8 cellular contexts compared by ENCODE assay signal in the genomic region with DNA sequence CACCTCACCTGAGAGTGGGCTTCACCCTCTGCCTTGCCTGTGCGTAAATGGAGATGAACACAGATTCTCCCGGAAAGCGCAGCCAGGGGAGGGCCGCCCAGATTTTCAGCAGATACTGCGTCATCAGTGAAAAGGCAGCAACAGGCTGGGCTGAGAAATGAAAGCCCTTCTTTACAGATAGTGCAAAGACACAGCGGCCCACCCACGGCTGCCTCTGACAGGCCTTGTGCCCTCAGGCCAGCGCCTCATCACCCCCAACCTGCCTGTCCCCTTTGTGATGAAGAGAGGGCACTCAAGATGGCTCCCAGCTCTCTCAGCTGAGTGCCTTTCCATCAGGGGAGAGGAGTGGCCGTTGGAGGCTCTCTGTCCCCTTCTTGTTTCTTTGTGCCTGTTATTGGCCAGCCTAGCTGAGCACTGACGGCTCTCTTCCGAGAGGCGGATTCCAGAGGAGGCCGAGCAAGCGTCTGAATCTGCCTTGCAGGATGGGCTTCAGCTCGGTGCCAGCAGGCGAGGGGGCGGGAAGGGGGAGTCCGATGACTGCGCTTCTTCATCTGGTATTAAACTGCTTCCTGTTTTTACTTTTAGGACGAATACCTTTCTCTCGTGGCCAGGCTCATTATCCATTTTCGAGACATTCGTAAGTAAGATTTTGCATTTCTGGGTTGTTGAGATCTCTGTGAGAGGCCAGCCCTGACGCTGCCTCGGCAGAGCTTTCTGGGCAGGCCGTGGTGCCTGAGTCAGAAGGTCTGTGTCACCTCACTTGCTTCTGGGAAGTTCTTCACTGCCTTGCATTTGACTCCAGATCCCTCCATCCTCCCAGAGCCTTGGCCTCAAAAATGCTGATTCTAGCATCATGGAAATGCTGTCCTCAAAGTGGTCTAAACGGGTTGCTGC. TPM values are rescaled to one million over a fixed set of nuclear protein-coding genes. Genes with fewer than 3 reads are reported as not detected.
DNase-seq lines count a peak whose midpoint lies in the region; ATAC-seq and TF ChIP-seq lines count a peak whose summit lies in the region.

No MANE protein-coding gene starts in this region.

- intact Hi-C loops in adrenal gland (cut with DNase I): no loop called here

- H3K4me1 ChIP-seq in adrenal gland (replicated peaks in 1 of 2) (peaks cover 65 to 67% of the 10 kb centered on the region in 2 donors), right atrium auricular region (peaks cover 0 to 79% of the 10 kb centered on the region in 2 donors), skeletal muscle satellite cell (ENCODE audit: control insufficient read depth, insufficient read depth, low read length) (peaks cover 88% of the 10 kb centered on the region), foreskin keratinocyte (no peaks in the 10 kb centered on the region)

- peak overlapping the region; percentile 84 to 98 (median 89) for H3K27ac ChIP-seq in adrenal gland
- peak overlapping the region; percentile 85 to 86 for H3K27ac ChIP-seq in right atrium auricular region
- H3K27ac ChIP-seq in foreskin keratinocyte: no peak overlapping the region

- DNase-seq in MG63 (peak; percentile 56), adrenal gland (peak; percentile 62 to 83 (median 78)), right atrium auricular region (ENCODE audit: low spot score) (peak; percentile 74), NK-92 (lab: John Stamatoyannopoulos, UW; ENCODE audit: unreplicated experiment) (no peak), G401 (ENCODE audit: low spot score) (no peak), foreskin keratinocyte (no peak)

- H3K4me2 ChIP-seq in skeletal muscle satellite cell (ENCODE audit: low read length): peak overlapping the region; percentile 60

- H3K9ac ChIP-seq in skeletal muscle satellite cell (ENCODE audit: low read depth, low read length): peak overlapping the region; percentile 71

- no peaks in the 10 kb centered on the region for H3K9me3 ChIP-seq in MG63
- H3K9me3 ChIP-seq in adrenal gland (replicated peaks in 1 of 3): no peaks in the 10 kb centered on the region
- H3K9me3 ChIP-seq in right atrium auricular region: no peaks in the 10 kb centered on the region
- H3K9me3 ChIP-seq in skeletal muscle satellite cell (replicated peaks; ENCODE audit: low read length): no peaks in the 10 kb centered on the region

- no peak for ATAC-seq in foreskin keratinocyte
- no peak for ATAC-seq in HG03520 (IDR thresholded peaks at IDR 0.05; ENCODE audit: unreplicated experiment)

- H3K4me3 ChIP-seq in MG63 (no peak overlapping the region), adrenal gland (no peak overlapping the region), right atrium auricular region (no peak overlapping the region), skeletal muscle satellite cell (ENCODE audit: low read length) (peak overlapping the region; percentile 36)

- H3K27me3 ChIP-seq in MG63 (no peaks in the 10 kb centered on the region), adrenal gland (no peaks in the 10 kb centered on the region), right atrium auricular region (no peaks in the 10 kb centered on the region), skeletal muscle satellite cell (ENCODE audit: control insufficient read depth, insufficient read depth, low read length) (no peaks in the 10 kb centered on the region), foreskin keratinocyte (no peaks in the 10 kb centered on the region)

- TF ChIP-seq POLR2A in adrenal gland (IDR thresholded peaks at IDR 0.05): peak in 1 of 2 donors; percentile 34

- in situ Hi-C loops in G401 (cut with HindIII; ENCODE audit: low sequenced_read_pairs): no loop called here

- 45 to 59% (median 54%) methylated on average over 22 to 27 of the region's 27 CpGs for WGBS in adrenal gland, 4 donors

- H3K36me3 ChIP-seq in MG63 (peaks cover 74% of the 10 kb centered on the region), adrenal gland (replicated peaks in 1 of 2) (peaks cover 0 to 35% of the 10 kb centered on the region in 2 donors), right atrium auricular region (peaks cover 5% of the 10 kb centered on the region), skeletal muscle satellite cell (ENCODE audit: insufficient read depth, low read length) (peaks cover 42% of the 10 kb centered on the region)

- TF ChIP-seq CTCF in adrenal gland (IDR thresholded peaks at IDR 0.05) (no peak), right atrium auricular region (IDR thresholded peaks at IDR 0.05) (no peak), foreskin keratinocyte (conservative IDR thresholded peaks at IDR 0.05) (no peak)

RNA-seq across cellular contexts. Expression of gene MED15, which starts 43.7 kb away (rescaled TPM):
- 17.2 and 34.0 TPM in 2 replicates for total RNA-seq in MG63 (2014; rRNA removed; shearing (Covaris generic); ENCODE audit: low replicate concordance)
- total RNA-seq in adrenal gland (100 to 1,000 TPM in 3 of 8 donors, 10 to 100 TPM in 5; 43.3 to 149 (median 82.2) TPM), right atrium auricular region (10 to 100 TPM; 18.8 to 40.6 TPM), foreskin keratinocyte (49.3 and 61.4 TPM in 2 replicates)
- polyA plus RNA-seq in adrenal gland (100 to 1,000 TPM in 2 of 3 donors, 10 to 100 TPM in 1; 27.8 to 203 (median 197) TPM), foreskin keratinocyte (60.0 and 71.4 TPM in 2 replicates)
- 43.3 and 49.1 TPM in 2 replicates for total RNA-seq in skeletal muscle satellite cell (2012; rRNA removed)
- total RNA-seq in G401 (2014; rRNA removed; shearing (Covaris generic)): 10.5 and 19.0 TPM in 2 replicates

RNA-seq across cellular contexts. Expression of gene KLHL22, which starts 55.5 kb away (rescaled TPM):
- total RNA-seq in MG63 (2014; rRNA removed; shearing (Covaris generic); ENCODE audit: low replicate concordance): 29.1 and 36.0 TPM in 2 replicates
- total RNA-seq in adrenal gland (10 to 100 TPM; 15.3 to 38.8 (median 27.6) TPM), right atrium auricular region (10 to 100 TPM; 16.0 to 21.9 TPM), foreskin keratinocyte (12.4 and 14.3 TPM in 2 replicates)
- polyA plus RNA-seq in adrenal gland (10 to 100 TPM; 18.9 to 35.2 (median 21.9) TPM), foreskin keratinocyte (10.7 and 12.5 TPM in 2 replicates)
- total RNA-seq in skeletal muscle satellite cell (2012; rRNA removed): 14.7 and 18.1 TPM in 2 replicates
- 25.4 and 30.4 TPM in 2 replicates for total RNA-seq in G401 (2014; rRNA removed; shearing (Covaris generic))

Comparison
In these comparisons a context has a peak if more than half of its experiments do, and no peak if none do; other contexts are left out.
1. DNase-seq: peak in MG63 (single experiment), adrenal gland (7 of 7) and right atrium auricular region (single experiment); none in NK-92 (single experiment), G401 (single experiment) and foreskin keratinocyte (0 of 2).